In genomic region chr10:35331894-35332640, GRCh38 we compare ENCODE assay signal across 11 cellular contexts. TPM values are rescaled to one million over a fixed set of nuclear protein-coding genes. Genes with fewer than 3 reads are reported as not detected.
DNase-seq lines count a peak whose midpoint lies in the region; ATAC-seq and TF ChIP-seq lines count a peak whose summit lies in the region.
"Had no signal": no experiment of that assay in that cellular context is flagged by ENCODE, and none has a peak within 500 bp of the region (broad histone marks: within the 10 kb centered on the region; RNA-seq: fewer than 3 reads in every experiment).

No MANE protein-coding gene starts in this region.

- H3K27me3 Mint-ChIP-seq in activated CD8-positive, alpha-beta memory T cell treated with anti-CD3 and anti-CD28 coated beads, Interleukin-2, amount 10 ng/mL, durations not matched to agents 7 days and 5 days: no peaks in the 10 kb centered on the region
- H3K27me3 Mint-ChIP-seq: CD8-positive, alpha-beta memory T cell had no signal

- H3K9me3 ChIP-seq in heart right ventricle (no peaks in the 10 kb centered on the region), tibial nerve (no peaks in the 10 kb centered on the region)

- no peaks in the 10 kb centered on the region for H3K9me3 Mint-ChIP-seq in activated CD8-positive, alpha-beta memory T cell treated with anti-CD3 and anti-CD28 coated beads, Interleukin-2, amount 10 ng/mL, durations not matched to agents 7 days and 5 days (ENCODE audit: low read depth)
- H3K9me3 Mint-ChIP-seq: CD8-positive, alpha-beta memory T cell had no signal

- H3K36me3 Mint-ChIP-seq in activated CD8-positive, alpha-beta memory T cell treated with anti-CD3 and anti-CD28 coated beads, Interleukin-2, amount 10 ng/mL, durations not matched to agents 7 days and 5 days: peaks cover 11% of the 10 kb centered on the region

- 43 to 58% methylated on average over 6 of the region's 6 CpGs for WGBS in heart right ventricle, 2 donors
- 76 to 80% methylated on average over 6 of the region's 6 CpGs for WGBS in tibial nerve, 2 donors

- CTCF ChIA-PET in activated CD8-positive, alpha-beta memory T cell treated with anti-CD3 and anti-CD28 coated beads, Interleukin-2, amount 10 ng/mL, durations not matched to agents 7 days and 5 days (lab: Charles Lee): interaction anchor here (1.2 kb wide), 1 partner anchor 22 kb away, joined by 3 read pairs; no protein-coding TSS in a partner anchor

- H3K27ac ChIP-seq in heart right ventricle (peak overlapping the region in 9 of 10 donors; percentile 1 to 70 (median 46)), tibial nerve (no peak overlapping the region)

- H3K27ac Mint-ChIP-seq in activated CD8-positive, alpha-beta memory T cell treated with anti-CD3 and anti-CD28 coated beads, Interleukin-2, amount 10 ng/mL, durations not matched to agents 7 days and 5 days: no peak overlapping the region

- no peak for TF ChIP-seq EP300 in tibial nerve (IDR thresholded peaks at IDR 0.05)

- no peak for ATAC-seq in activated CD8-positive, alpha-beta memory T cell treated with anti-CD3 and anti-CD28 coated beads, Interleukin-2, amount 10 ng/mL, durations not matched to agents 7 days and 5 days
- ATAC-seq in SK-N-SH treated with all-trans-retinoic acid at 6 μM for 48 hours (0 out of 3 replicates have a peak, but pooled peaks have one; percentile 14), heart right ventricle (peak in 2 of 8 donors; percentile 15 to 60), HG02973 (IDR thresholded peaks at IDR 0.05; ENCODE audit: unreplicated experiment) (no peak), HG02852 (IDR thresholded peaks at IDR 0.05; ENCODE audit: unreplicated experiment) (no peak)

- TF ChIP-seq POLR2A in tibial nerve (IDR thresholded peaks at IDR 0.05): no peak

- H3K4me3 Mint-ChIP-seq in activated CD8-positive, alpha-beta memory T cell treated with anti-CD3 and anti-CD28 coated beads, Interleukin-2, amount 10 ng/mL, durations not matched to agents 7 days and 5 days: no peak overlapping the region

- H3K36me3 ChIP-seq in heart right ventricle: peaks cover 0 to 8% (median 0%) of the 10 kb centered on the region in 9 donors
- peaks cover 0 to 3% (median 0%) of the 10 kb centered on the region in 3 donors for H3K36me3 ChIP-seq in tibial nerve

- DNase-seq in activated CD8-positive, alpha-beta memory T cell treated with anti-CD3 and anti-CD28 coated beads, Interleukin-2, amount 50 U/mL, for 48 hours: peak; percentile 39
- DNase-seq in activated CD8-positive, alpha-beta memory T cell treated with anti-CD3 and anti-CD28 coated beads, Interleukin-2, amount 10 ng/mL, durations not matched to agents 7 days and 5 days: no peak
- DNase-seq in heart right ventricle (no peak), stromal cell of bone marrow (ENCODE audit: low read depth) (peak; percentile 87), tibial nerve (ENCODE audit: low spot score in 2 of 2) (no peak)
- DNase-seq: CD8-positive, alpha-beta memory T cell; left cardiac atrium; NCI-H526 treated with DMSO at 0.1 percent for 48 hours had no signal

- peaks cover 46% of the 10 kb centered on the region for H3K4me1 Mint-ChIP-seq in activated CD8-positive, alpha-beta memory T cell treated with anti-CD3 and anti-CD28 coated beads, Interleukin-2, amount 10 ng/mL, durations not matched to agents 7 days and 5 days

- H3K4me3 ChIP-seq in heart right ventricle (no peak overlapping the region), tibial nerve (no peak overlapping the region)

- intact Hi-C loops in heart right ventricle (cut with DNase I): loop anchor here in 4 of 10 donors (5.0 to 10.0 kb wide), 3 partner anchors 207 to 233 kb away; partner anchors contain the start of gene CREM (in 3 of the 4)

- no peak for TF ChIP-seq CTCF in heart right ventricle (IDR thresholded peaks at IDR 0.05)
- no peak for TF ChIP-seq CTCF in tibial nerve (IDR thresholded peaks at IDR 0.05)

- H3K4me1 ChIP-seq in heart right ventricle (peaks cover 10 to 83% (median 65%) of the 10 kb centered on the region in 9 donors), tibial nerve (peaks cover 0 to 63% (median 14%) of the 10 kb centered on the region in 4 donors)

- no peaks in the 10 kb centered on the region for H3K27me3 ChIP-seq in heart right ventricle
- no peaks in the 10 kb centered on the region for H3K27me3 ChIP-seq in tibial nerve

TF ChIP-seq in SK-N-SH treated with all-trans-retinoic acid at 6 μM for 48 hours, 23 proteins besides CTCF, POLR2A, EP300 and RAD21:
- peak; percentile 46; the same call in 1 of the 2 replicates for TF ChIP-seq PATZ1 (CRISPR knock-in tag; IDR thresholded peaks at IDR 0.05; ENCODE audit: borderline replicate concordance)
- 0 out of 2 replicates have a peak, but pooled peaks have one; percentile 36 for TF ChIP-seq ZC3H10 (CRISPR knock-in tag; IDR thresholded peaks at IDR 0.05)
- peak; percentile 69; the same call in 1 of the 2 replicates for TF ChIP-seq ZFP3 (CRISPR knock-in tag; IDR thresholded peaks at IDR 0.05)
- TF ChIP-seq ISL1 (CRISPR knock-in tag; IDR thresholded peaks at IDR 0.05): peak; percentile 74
- no peak for TF ChIP-seq ARNTL (CRISPR knock-in tag; IDR thresholded peaks at IDR 0.05; ENCODE audit: borderline replicate concordance, low read depth)
TF ChIP-seq in SK-N-SH treated with all-trans-retinoic acid at 6 μM for 48 hours: peak in this region for 4.

RNA-seq across cellular contexts. Expression of gene CCNY, which starts 4.2 kb away (rescaled TPM):
- 10 to 100 TPM; 47.0 to 51.5 TPM for total RNA-seq in activated CD8-positive, alpha-beta memory T cell treated with anti-CD3 and anti-CD28 coated beads, Interleukin-2, amount 10 ng/mL, durations not matched to agents 7 days and 5 days
- total RNA-seq in heart right ventricle: 10 to 100 TPM; 69.9 to 99.4 (median 90.1) TPM
- polyA plus RNA-seq in heart right ventricle: 10 to 100 TPM; 26.0 to 32.3 TPM
- 10 to 100 TPM; 24.3 to 27.6 (median 26.5) TPM for total RNA-seq in tibial nerve

Comparison
In these comparisons a context has a peak if more than half of its experiments do, and no peak if none do; other contexts are left out.
1. DNase-seq: peak in activated CD8-positive, alpha-beta memory T cell treated with anti-CD3 and anti-CD28 coated beads, Interleukin-2, amount 50 U/mL, for 48 hours (single experiment) and stromal cell of bone marrow (single experiment); none in activated CD8-positive, alpha-beta memory T cell treated with anti-CD3 and anti-CD28 coated beads, Interleukin-2, amount 10 ng/mL, durations not matched to agents 7 days and 5 days (single experiment), heart right ventricle (0 of 2) and tibial nerve (0 of 2).
2. H3K27ac ChIP-seq: peak in heart right ventricle (9 of 10); none in tibial nerve (0 of 4).